In genomic region chrX:117803463-117803862, GRCh38 we compare ENCODE assay signal across 11 cellular contexts.
"Had no signal": no experiment of that assay in that cellular context is flagged by ENCODE, and none has a peak within 500 bp of the region (broad histone marks: within the 10 kb centered on the region; RNA-seq: fewer than 3 reads in every experiment).

No MANE protein-coding gene starts in this region.

- DNase-seq: GM23248, GOT3, H7, H9, HCEC 1CT, HFFc6 had no signal

- FAIRE-seq: H1, H54 had no signal

- H3K27ac ChIP-seq: GM23248 had no signal

- H3K36me3 ChIP-seq: HAP-1 had no signal

- ATAC-seq: GM23338, HCT116 had no signal

- H3K9me3 ChIP-seq: HAP-1 had no signal

- H3K4me1 ChIP-seq: HAP-1 had no signal

- H3K4me3 ChIP-seq: GM23248, GM23338, HAP-1 had no signal
